Comparison of ENCODE assay signal across 27 cellular contexts in genomic region chr20:24915440-24915839, GRCh38. TPM values are rescaled to one million over a fixed set of nuclear protein-coding genes. Genes with fewer than 3 reads are reported as not detected.
DNase-seq lines count a peak whose midpoint lies in the region; ATAC-seq and TF ChIP-seq lines count a peak whose summit lies in the region.
"Had no signal": no experiment of that assay in that cellular context is flagged by ENCODE, and none has a peak within 500 bp of the region (broad histone marks: within the 10 kb centered on the region; RNA-seq: fewer than 3 reads in every experiment).

No MANE protein-coding gene starts in this region.

- no peaks in the 10 kb centered on the region for H3K36me3 ChIP-seq in psoas muscle (ENCODE audit: insufficient read depth in 1 of 2, low read depth in 1 of 2)
- H3K36me3 ChIP-seq: BLaER1 treated with 17β-estradiol and CSF1 and Interleukin-3, amounts not matched to agents 10 nM and 100 nM; MG63; SJSA1 had no signal

- TF ChIP-seq CTCF in lower leg skin (IDR thresholded peaks at IDR 0.05) (no peak), osteocyte (IDR thresholded peaks at IDR 0.05) (no peak), psoas muscle (IDR thresholded peaks at IDR 0.05) (no peak)

- TF ChIP-seq POLR2A in lower leg skin (IDR thresholded peaks at IDR 0.05), result no peak

- H3K27me3 ChIP-seq in psoas muscle (ENCODE audit: insufficient read depth in 3 of 3, low read length in 2 of 3), result no peaks in the 10 kb centered on the region
- H3K27me3 ChIP-seq: BLaER1 treated with 17β-estradiol and CSF1 and Interleukin-3, amounts not matched to agents 10 nM and 100 nM; MG63 had no signal

- H3K4me1 Mint-ChIP-seq in activated CD8-positive, alpha-beta memory T cell treated with anti-CD3 and anti-CD28 coated beads, Interleukin-2, amount 10 ng/mL, durations not matched to agents 7 days and 5 days, result peaks cover 12% of the 10 kb centered on the region
- H3K4me1 Mint-ChIP-seq in osteocyte (ENCODE audit: unreplicated experiment), result peaks cover 5% of the 10 kb centered on the region

- no peaks in the 10 kb centered on the region for H3K9me3 Mint-ChIP-seq in activated CD8-positive, alpha-beta memory T cell treated with anti-CD3 and anti-CD28 coated beads, Interleukin-2, amount 10 ng/mL, durations not matched to agents 7 days and 5 days (ENCODE audit: low read depth)
- H3K9me3 Mint-ChIP-seq in osteocyte (ENCODE audit: unreplicated experiment), result no peaks in the 10 kb centered on the region
- H3K9me3 Mint-ChIP-seq: CD4-positive, alpha-beta T cell had no signal

- WGBS in lower leg skin, 2 donors, result 94 to 97% methylated on average over 9 of the region's 9 CpGs
- WGBS in psoas muscle, 3 donors, result 81 to 94% (median 88%) methylated on average over 9 of the region's 9 CpGs

- H3K4me3 ChIP-seq in lower leg skin (ENCODE audit: low read depth, poor library complexity, severe bottlenecking) (no peak overlapping the region), psoas muscle (no peak overlapping the region)
- H3K4me3 ChIP-seq: BLaER1 treated with 17β-estradiol and CSF1 and Interleukin-3, amounts not matched to agents 10 nM and 100 nM; GM23338; MG63; SJSA1 had no signal

- CTCF ChIA-PET in activated CD8-positive, alpha-beta memory T cell treated with anti-CD3 and anti-CD28 coated beads, Interleukin-2, amount 10 ng/mL, durations not matched to agents 7 days and 5 days (lab: Charles Lee), result no interaction called here

- no peaks in the 10 kb centered on the region for H3K4me1 ChIP-seq in psoas muscle
- H3K4me1 ChIP-seq: SJSA1 had no signal

- intact Hi-C loops in lower leg skin (cut with DNase I; ENCODE audit: low total_unique reads), result loop anchor here (10.0 kb wide), 1 partner anchor 981 kb away; no protein-coding TSS in a partner anchor
- intact Hi-C loops in psoas muscle (cut with DNase I), result loop anchor here in 1 of 2 donors (5.0 kb wide), 1 partner anchor 753 kb away; no protein-coding TSS in a partner anchor

- H3K36me3 Mint-ChIP-seq in activated CD8-positive, alpha-beta memory T cell treated with anti-CD3 and anti-CD28 coated beads, Interleukin-2, amount 10 ng/mL, durations not matched to agents 7 days and 5 days, result no peaks in the 10 kb centered on the region
- no peaks in the 10 kb centered on the region for H3K36me3 Mint-ChIP-seq in osteocyte (ENCODE audit: unreplicated experiment)

- no peak overlapping the region for H3K4me3 Mint-ChIP-seq in activated CD8-positive, alpha-beta memory T cell treated with anti-CD3 and anti-CD28 coated beads, Interleukin-2, amount 10 ng/mL, durations not matched to agents 7 days and 5 days
- no peak overlapping the region for H3K4me3 Mint-ChIP-seq in osteocyte (ENCODE audit: unreplicated experiment)
- H3K4me3 Mint-ChIP-seq: CD4-positive, alpha-beta T cell; GM23338; H9 had no signal

- ATAC-seq in activated CD8-positive, alpha-beta memory T cell treated with anti-CD3 and anti-CD28 coated beads, Interleukin-2, amount 10 ng/mL, durations not matched to agents 7 days and 5 days, result no peak
- ATAC-seq in psoas muscle, result no peak
- no peak for ATAC-seq in GM18517 (IDR thresholded peaks at IDR 0.05; ENCODE audit: unreplicated experiment)
- ATAC-seq: GM23338, PC-3 had no signal

- H3K9me3 ChIP-seq in psoas muscle, result no peaks in the 10 kb centered on the region
- H3K9me3 ChIP-seq: BLaER1 treated with 17β-estradiol and CSF1 and Interleukin-3, amounts not matched to agents 10 nM and 100 nM; MG63; SJSA1 had no signal

- no peak overlapping the region for H3K27ac ChIP-seq in psoas muscle
- H3K27ac ChIP-seq: BLaER1 treated with 17β-estradiol and CSF1 and Interleukin-3, amounts not matched to agents 10 nM and 100 nM; SJSA1 had no signal

- peak; percentile 33 for DNase-seq in activated CD8-positive, alpha-beta memory T cell treated with anti-CD3 and anti-CD28 coated beads, Interleukin-2, amount 10 ng/mL, durations not matched to agents 7 days and 5 days
- DNase-seq in activated CD8-positive, alpha-beta memory T cell treated with anti-CD3 and anti-CD28 coated beads, Interleukin-2, amount 50 U/mL, for 48 hours, result no peak
- DNase-seq in lower leg skin (ENCODE audit: low spot score in 2 of 2) (peak; percentile 3 to 65), osteocyte (ENCODE audit: extremely low spot score, unreplicated experiment) (peak; percentile 68), NCI-H1092 treated with DMSO at 0.1 percent for 48 hours (lab: John Stamatoyannopoulos, UW) (no peak), psoas muscle (no peak)
- DNase-seq: CD4-positive, alpha-beta T cell; COR-L47; DMS53; H9; IMR-90; KG1; MG63; NCI-H2029; NCI-H446; NCI-H524 treated with DMSO at 0.1 percent for 48 hours; NCI-H82; NK-92 treated with Interleukin-12 subunit alpha and Interleukin-12 subunit beta, amount 100 ng/mL, for 24 hours; PC-3; Right ventricle myocardium superior had no signal

- no peak overlapping the region for H3K27ac Mint-ChIP-seq in activated CD8-positive, alpha-beta memory T cell treated with anti-CD3 and anti-CD28 coated beads, Interleukin-2, amount 10 ng/mL, durations not matched to agents 7 days and 5 days
- H3K27ac Mint-ChIP-seq in osteocyte (ENCODE audit: unreplicated experiment), result no peak overlapping the region
- H3K27ac Mint-ChIP-seq: CD4-positive, alpha-beta T cell; GM23338; H9 had no signal

- peaks cover 6% of the 10 kb centered on the region for H3K27me3 Mint-ChIP-seq in activated CD8-positive, alpha-beta memory T cell treated with anti-CD3 and anti-CD28 coated beads, Interleukin-2, amount 10 ng/mL, durations not matched to agents 7 days and 5 days
- peaks cover 23% of the 10 kb centered on the region for H3K27me3 Mint-ChIP-seq in osteocyte (ENCODE audit: unreplicated experiment)

RNA-seq across cellular contexts. Expression of gene CST7, which starts 33.6 kb away (rescaled TPM):
- 100 to 1,000 TPM; 177 to 202 TPM for total RNA-seq in activated CD8-positive, alpha-beta memory T cell treated with anti-CD3 and anti-CD28 coated beads, Interleukin-2, amount 10 ng/mL, durations not matched to agents 7 days and 5 days
- total RNA-seq in lower leg skin, result 1 to 10 TPM in 3 of 4 donors, under 1 TPM in 1; 0.42 to 5.1 (median 1.2) TPM
- total RNA-seq in osteocyte, result not detected in 2 replicates
- total RNA-seq in psoas muscle, result 1 to 10 TPM in 2 of 4 donors, under 1 TPM in 2; 0.50 to 1.2 (median 0.82) TPM
- polyA plus RNA-seq in psoas muscle, result under 1 TPM; 0.13 to 0.55 (median 0.31) TPM
- total RNA-seq: Daoy, G401, GM23338, H9, IMR-90, PC-3, SJSA1 had no signal
- polyA plus RNA-seq: AG04450, GM23338, IMR-90 had no signal

Comparison
In these comparisons a context has a peak if more than half of its experiments do, and no peak if none do; other contexts are left out.
1. DNase-seq: peak in activated CD8-positive, alpha-beta memory T cell treated with anti-CD3 and anti-CD28 coated beads, Interleukin-2, amount 10 ng/mL, durations not matched to agents 7 days and 5 days (single experiment), lower leg skin (2 of 2) and osteocyte (single experiment); none in activated CD8-positive, alpha-beta memory T cell treated with anti-CD3 and anti-CD28 coated beads, Interleukin-2, amount 50 U/mL, for 48 hours (single experiment), NCI-H1092 treated with DMSO at 0.1 percent for 48 hours (single experiment) and psoas muscle (0 of 2).
2. RNA of gene CST7, which starts 33.6 kb away (total RNA-seq): 177 to 202 TPM in activated CD8-positive, alpha-beta memory T cell treated with anti-CD3 and anti-CD28 coated beads, Interleukin-2, amount 10 ng/mL, durations not matched to agents 7 days and 5 days; 0.42 to 5.1 TPM in lower leg skin, 0.50 to 1.2 TPM in psoas muscle and not detected in osteocyte; every median in the first group is over 10 times any median in the second.